Comparison of ENCODE assay signal across 30 cellular contexts in genomic region chr14:85175556-85175955, GRCh38.
DNase-seq lines count a peak whose midpoint lies in the region; ATAC-seq, FAIRE-seq and TF ChIP-seq lines count a peak whose summit lies in the region.
"Had no signal": no experiment of that assay in that cellular context is flagged by ENCODE, and none has a peak within 500 bp of the region (broad histone marks: within the 10 kb centered on the region; RNA-seq: fewer than 3 reads in every experiment).

No MANE protein-coding gene starts in this region.

- H3K9me3 Mint-ChIP-seq in activated T-cell treated with anti-CD3 and anti-CD28 coated beads, Interleukin-2, amount 50 U/mL, for 4 hours, result peaks cover 21% of the 10 kb centered on the region

- ATAC-seq in HG03139 (IDR thresholded peaks at IDR 0.05; ENCODE audit: unreplicated experiment), result no peak
- ATAC-seq in right lobe of liver, result no peak
- ATAC-seq in activated T-cell treated with anti-CD3 and anti-CD28 coated beads, Interleukin-2, amount 50 U/mL, for 4 hours, result no peak
- ATAC-seq: left lobe of liver, T-cell had no signal

- H3K27me3 Mint-ChIP-seq in activated T-cell treated with anti-CD3 and anti-CD28 coated beads, Interleukin-2, amount 50 U/mL, for 4 hours (ENCODE audit: low read depth), result no peaks in the 10 kb centered on the region
- H3K27me3 Mint-ChIP-seq: CD4-positive, CD25-positive, alpha-beta regulatory T cell; memory B cell; T-cell had no signal

- no peaks in the 10 kb centered on the region for H3K36me3 Mint-ChIP-seq in activated T-cell treated with anti-CD3 and anti-CD28 coated beads, Interleukin-2, amount 50 U/mL, for 4 hours (ENCODE audit: insufficient read depth)
- H3K36me3 Mint-ChIP-seq: CD4-positive, CD25-positive, alpha-beta regulatory T cell; memory B cell; T-cell had no signal

- no peak overlapping the region for H3K4me3 Mint-ChIP-seq in activated T-cell treated with anti-CD3 and anti-CD28 coated beads, Interleukin-2, amount 50 U/mL, for 4 hours
- H3K4me3 Mint-ChIP-seq: CD4-positive, CD25-positive, alpha-beta regulatory T cell; memory B cell; neural crest cell; T-cell had no signal

- H3K4me1 Mint-ChIP-seq in activated T-cell treated with anti-CD3 and anti-CD28 coated beads, Interleukin-2, amount 50 U/mL, for 4 hours (ENCODE audit: low read depth), result no peaks in the 10 kb centered on the region
- H3K4me1 Mint-ChIP-seq: CD4-positive, CD25-positive, alpha-beta regulatory T cell; memory B cell; neural crest cell; T-cell had no signal

- H3K36me3 ChIP-seq in adipocyte (ENCODE audit: control insufficient read depth, insufficient read depth, low read length, severe bottlenecking) (no peaks in the 10 kb centered on the region), right lobe of liver (no peaks in the 10 kb centered on the region)
- H3K36me3 ChIP-seq: MG63, right atrium auricular region, SJSA1, upper lobe of left lung had no signal

- intact Hi-C loops in right lobe of liver (cut with DNase I), result no loop called here

- DNase-seq in D721Med (ENCODE audit: insufficient read length, low spot score) (no peak), adipocyte (ENCODE audit: low read depth) (peak; percentile 57), fibroblast of gingiva (ENCODE audit: low read depth) (peak; percentile 62), skeletal muscle cell (ENCODE audit: low read depth) (peak; percentile 60), HUDEP-2 (lab: John Stamatoyannopoulos, UW; ENCODE audit: unreplicated experiment in 76 of 76) (no peak), right lobe of liver (no peak)
- no peak for DNase-seq in activated T-cell treated with anti-CD3 and anti-CD28 coated beads, Interleukin-2, amount 50 U/mL, for 4 hours
- DNase-seq: activated CD4-positive, alpha-beta T cell treated with anti-CD3 and anti-CD28 coated beads, Interleukin-2, amount 50 U/mL, for 4 hours; activated CD4-positive, CD25-positive, alpha-beta regulatory T cell; activated naive CD4-positive, alpha-beta T cell treated with anti-CD3 and anti-CD28 coated beads, Interleukin-2, amount 50 U/mL, for 16 hours; aorta; CD4-positive, CD25-positive, alpha-beta regulatory T cell; dorsolateral prefrontal cortex; hypothalamus; KG1; MG63; NCI-H1417; NCI-H2029 treated with DMSO at 0.1 percent for 48 hours; NCI-H748 treated with DMSO at 0.1 percent for 48 hours; RPMI8226; stimulated activated CD4-positive, alpha-beta T cell treated with anti-CD3 and anti-CD28 coated beads, Interleukin-4, amount 100 ng/mL, for 1 hour; T-cell; upper lobe of left lung had no signal

- H3K9me3 ChIP-seq in adipocyte (ENCODE audit: control insufficient read depth, low read length), result peaks cover 5% of the 10 kb centered on the region
- H3K9me3 ChIP-seq in right lobe of liver, result no peaks in the 10 kb centered on the region
- H3K9me3 ChIP-seq: MG63, SJSA1 had no signal

- no peak for TF ChIP-seq CTCF in D721Med (IDR thresholded peaks at IDR 0.05; ENCODE audit: insufficient read depth, missing control alignments)
- no peak for TF ChIP-seq CTCF in right lobe of liver (IDR thresholded peaks at IDR 0.05)

- 69% methylated on average over 1 of the region's 1 CpG for WGBS in right lobe of liver (ENCODE audit: insufficient coverage, low coverage, low lambda C conversion rate, missing lambda C conversion rate)

- peak; percentile 98 for FAIRE-seq in D721Med (lab: Jason Lieb, UNC)
- FAIRE-seq: endothelial cell of umbilical vein had no signal

- peaks cover 9% of the 10 kb centered on the region for H3K4me1 ChIP-seq in adipocyte (ENCODE audit: control insufficient read depth, insufficient read depth, low read length)
- no peaks in the 10 kb centered on the region for H3K4me1 ChIP-seq in right lobe of liver
- H3K4me1 ChIP-seq: right atrium auricular region, SJSA1, upper lobe of left lung had no signal

- H3K4me3 ChIP-seq in adipocyte (ENCODE audit: low read length), result no peak overlapping the region
- H3K4me3 ChIP-seq in skeletal muscle cell (ENCODE audit: low read depth, low read length), result no peak overlapping the region
- H3K4me3 ChIP-seq in right lobe of liver, result no peak overlapping the region
- H3K4me3 ChIP-seq: dorsolateral prefrontal cortex, MG63, right atrium auricular region, SJSA1, upper lobe of left lung had no signal

- H3K9ac ChIP-seq in adipocyte (ENCODE audit: low read length), result no peak overlapping the region

- H3K27me3 ChIP-seq in adipocyte (replicated peaks; ENCODE audit: control insufficient read depth, insufficient read depth, low read length), result no peaks in the 10 kb centered on the region
- H3K27me3 ChIP-seq in right lobe of liver, result no peaks in the 10 kb centered on the region
- H3K27me3 ChIP-seq: MG63, right atrium auricular region, SJSA1, upper lobe of left lung had no signal

- H3K27ac ChIP-seq in right lobe of liver, result no peak overlapping the region
- H3K27ac ChIP-seq: dorsolateral prefrontal cortex, right atrium auricular region, SJSA1, upper lobe of left lung had no signal

- TF ChIP-seq POLR2A in right lobe of liver (IDR thresholded peaks at IDR 0.05), result no peak

Comparison
In these comparisons a context has a peak if more than half of its experiments do, and no peak if none do; other contexts are left out.
1. DNase-seq: peak in adipocyte (single experiment), fibroblast of gingiva (single experiment) and skeletal muscle cell (single experiment); none in D721Med (single experiment), HUDEP-2 (0 of 76), right lobe of liver (0 of 3) and activated T-cell treated with anti-CD3 and anti-CD28 coated beads, Interleukin-2, amount 50 U/mL, for 4 hours (single experiment).